Comparison of ENCODE assay signal across 9 cellular contexts in the genomic region with DNA sequence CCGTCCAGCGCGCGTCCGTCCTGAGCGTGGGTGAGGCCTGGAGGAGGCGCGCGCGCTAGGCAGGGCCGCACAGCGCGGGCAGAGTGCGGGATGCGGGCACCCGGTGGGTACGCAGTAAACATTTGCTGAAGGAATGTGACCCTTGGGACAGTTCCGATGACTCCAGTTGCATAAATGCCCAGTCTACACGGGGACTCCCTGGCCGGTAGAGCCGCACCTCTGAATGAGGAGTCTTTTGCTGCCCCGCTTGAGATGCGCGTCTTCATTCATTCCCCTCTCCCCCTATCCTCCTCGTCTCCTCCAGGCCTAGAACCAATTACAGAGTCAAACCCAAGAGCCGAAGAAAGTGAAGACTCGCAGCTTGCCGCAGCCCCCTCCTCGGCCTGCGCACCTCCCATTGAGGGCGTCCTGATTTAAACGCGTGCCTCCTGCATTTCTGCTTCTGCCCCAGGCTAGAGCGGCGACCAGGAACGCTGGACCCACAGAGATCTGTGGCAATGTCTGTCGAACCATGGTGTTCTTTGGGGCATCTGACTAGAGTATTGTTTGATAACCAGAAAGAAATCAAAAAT. TPM values are rescaled to one million over a fixed set of nuclear protein-coding genes. Genes with fewer than 3 reads are reported as not detected.
DNase-seq lines count a peak whose midpoint lies in the region; ATAC-seq and TF ChIP-seq lines count a peak whose summit lies in the region.
"Had no signal": no experiment of that assay in that cellular context is flagged by ENCODE, and none has a peak within 500 bp of the region (broad histone marks: within the 10 kb centered on the region; RNA-seq: fewer than 3 reads in every experiment).

No MANE protein-coding gene starts in this region.

- H3K9ac ChIP-seq in Karpas-422 (ENCODE audit: low read length), result peak overlapping the region; percentile 77

- H3K9me3 Mint-ChIP-seq in Caco-2 (ENCODE audit: unreplicated experiment), result no peaks in the 10 kb centered on the region
- no peaks in the 10 kb centered on the region for H3K9me3 Mint-ChIP-seq in effector memory CD8-positive, alpha-beta T cell
- no peaks in the 10 kb centered on the region for H3K9me3 Mint-ChIP-seq in naive B cell

- H3K27ac ChIP-seq in Karpas-422 (ENCODE audit: low read length), result peak overlapping the region; percentile 57; the same call in 1 of the 2 replicates

- H3K4me2 ChIP-seq in Karpas-422 (ENCODE audit: low read depth, low read length, poor library complexity, severe bottlenecking), result peak overlapping the region; percentile 95

- H3K9me3 ChIP-seq in Caco-2 (no peaks in the 10 kb centered on the region), Karpas-422 (ENCODE audit: low read length) (no peaks in the 10 kb centered on the region)

- H3K4me1 ChIP-seq in Caco-2 (peaks cover 23% of the 10 kb centered on the region), Karpas-422 (ENCODE audit: low read length) (peaks cover 18% of the 10 kb centered on the region)

- H3K27me3 Mint-ChIP-seq in Caco-2 (ENCODE audit: insufficient read depth, unreplicated experiment), result no peaks in the 10 kb centered on the region
- H3K27me3 Mint-ChIP-seq in effector memory CD8-positive, alpha-beta T cell, result no peaks in the 10 kb centered on the region
- H3K27me3 Mint-ChIP-seq in naive B cell, result no peaks in the 10 kb centered on the region

- H3K27ac Mint-ChIP-seq in Caco-2 (ENCODE audit: unreplicated experiment), result peak overlapping the region; percentile 97
- H3K27ac Mint-ChIP-seq in effector memory CD8-positive, alpha-beta T cell, result peak overlapping the region; percentile 96
- peak overlapping the region in 3 of 6 donors; percentile 50 to 91 (median 80) for H3K27ac Mint-ChIP-seq in naive B cell

- H3K4me3 Mint-ChIP-seq in Caco-2 (ENCODE audit: unreplicated experiment) (peak overlapping the region; percentile 78), naive B cell (peak overlapping the region; percentile 91 to 97 (median 95))
- peak overlapping the region; percentile 88 to 91 for H3K4me3 Mint-ChIP-seq in effector memory CD8-positive, alpha-beta T cell

- BruUV-seq in Caco-2 (replicated peaks; lab: Mats Ljungman, UMichigan), result TSS peak; percentile 63

- H3K4me1 Mint-ChIP-seq in Caco-2 (ENCODE audit: low read depth, unreplicated experiment) (no peaks in the 10 kb centered on the region), naive B cell (peaks cover 6 to 34% (median 10%) of the 10 kb centered on the region in 3 donors)
- peaks cover 5 to 12% of the 10 kb centered on the region in 2 donors for H3K4me1 Mint-ChIP-seq in effector memory CD8-positive, alpha-beta T cell (ENCODE audit: low read depth in 2 of 2)

- POLR2A ChIA-PET in Caco-2 (lab: Charles Lee), result interaction anchor here (0.7 to 1.4 kb wide), 4 partner anchors 15 to 76 kb away, joined by 3 to 5 read pairs (median 4); a partner anchor contains a TSS

- H3K27me3 ChIP-seq in Caco-2 (replicated peaks; ENCODE audit: control insufficient read depth, insufficient read depth, low read length), result no peaks in the 10 kb centered on the region
- no peaks in the 10 kb centered on the region for H3K27me3 ChIP-seq in Karpas-422 (ENCODE audit: low read length)

- H4K20me1 ChIP-seq in Karpas-422 (ENCODE audit: insufficient read depth, low read depth, low read length), result no peaks in the 10 kb centered on the region

- no peak for TF ChIP-seq CTCF in Caco-2 (IDR thresholded peaks at IDR 0.05; ENCODE audit: insufficient read depth in 1 of 2, low read depth in 1 of 2, low read length in 1 of 2, severe bottlenecking in 1 of 2, unreplicated experiment in 1 of 2)

- intact Hi-C loops in Caco-2 (cut with micrococcal nuclease; ENCODE audit: unreplicated experiment), result loop anchor here (5.0 kb wide), 1 partner anchor 56 kb away; a partner anchor contains a TSS

- H3K79me2 ChIP-seq in Karpas-422 (ENCODE audit: low read length), result peaks cover 32% of the 10 kb centered on the region

- peak; percentile 19 for ATAC-seq in GM21515 (IDR thresholded peaks at IDR 0.05; ENCODE audit: unreplicated experiment)
- peak; percentile 14 for ATAC-seq in effector memory CD8-positive, alpha-beta T cell (replicated peaks)
- peak; percentile 13 to 20 for ATAC-seq in naive B cell (ENCODE audit: low read depth in 2 of 2)

- CTCF ChIA-PET in Caco-2 (lab: Charles Lee), result interaction anchor here (0.7 to 1.6 kb wide), 5 partner anchors 20 to 58 kb away, joined by 3 to 9 read pairs (median 8); a partner anchor contains a TSS

- H2AFZ ChIP-seq in Karpas-422 (ENCODE audit: low read length), result no peak overlapping the region

- H3K9me2 ChIP-seq in Karpas-422 (replicated peaks; ENCODE audit: insufficient read depth, low read length), result no peaks in the 10 kb centered on the region

- peaks cover 4% of the 10 kb centered on the region for H3K36me3 Mint-ChIP-seq in Caco-2 (ENCODE audit: insufficient read depth, unreplicated experiment)
- H3K36me3 Mint-ChIP-seq in effector memory CD8-positive, alpha-beta T cell (ENCODE audit: insufficient read depth), result peaks cover 18% of the 10 kb centered on the region
- H3K36me3 Mint-ChIP-seq in naive B cell, result no peaks in the 10 kb centered on the region

- peaks cover 1% of the 10 kb centered on the region; the same call in 1 of the 2 replicates for H3K36me3 ChIP-seq in Caco-2 (ENCODE audit: control insufficient read depth, insufficient read depth, low read length)
- H3K36me3 ChIP-seq in Karpas-422 (ENCODE audit: insufficient read depth, low read length), result peaks cover 10% of the 10 kb centered on the region; the same call in 1 of the 2 replicates

- peak overlapping the region; percentile 69 for H3K4me3 ChIP-seq in Caco-2 (ENCODE audit: low read depth, low read length)
- H3K4me3 ChIP-seq in Karpas-422 (ENCODE audit: low read length), result peak overlapping the region; percentile 72

- peak in 1 of 2 experiments; percentile 30 for DNase-seq in Caco-2
- no peak for DNase-seq in Karpas-422
- no peak for DNase-seq in effector memory CD8-positive, alpha-beta T cell
- no peak for DNase-seq in naive B cell
- no peak for DNase-seq in GOT3 (lab: John Stamatoyannopoulos, UW)
- no peak for DNase-seq in DMS53 treated with DMSO at 0.1 percent for 48 hours (lab: John Stamatoyannopoulos, UW; ENCODE audit: unreplicated experiment)
- DNase-seq in NCI-H2081 treated with DMSO at 0.1 percent for 48 hours (lab: John Stamatoyannopoulos, UW), result no peak

RNA-seq across cellular contexts. Expression of a gene that starts 0.7 kb away (rescaled TPM):
- total RNA-seq in Caco-2 (2022), result 43.3 and 45.4 TPM in 2 replicates
- total RNA-seq in Karpas-422 (2014; rRNA removed; shearing (Covaris generic); ENCODE audit: low replicate concordance), result 52.8 and 77.8 TPM in 2 replicates
- polyA plus RNA-seq in naive B cell (ENCODE audit: low read depth in 6 of 6), result 10 to 100 TPM; 36.2 to 50.8 (median 42.0) TPM

RNA-seq across cellular contexts. Expression of a gene that starts 5.2 kb away (rescaled TPM):
- total RNA-seq in Caco-2 (2022), result 19.8 and 24.6 TPM in 2 replicates
- total RNA-seq in Karpas-422 (2014; rRNA removed; shearing (Covaris generic); ENCODE audit: low replicate concordance), result 50.3 and 80.0 TPM in 2 replicates
- 1 to 10 TPM in 2 of 6 donors, under 1 TPM in 3, not detected in 1; 0.09 to 1.4 (median 1.00) TPM for polyA plus RNA-seq in naive B cell (ENCODE audit: low read depth in 6 of 6)

RNA-seq across cellular contexts. Expression of a gene that starts 17.2 kb away (rescaled TPM):
- 3.2 and 3.9 TPM in 2 replicates for total RNA-seq in Caco-2 (2022)
- total RNA-seq in Karpas-422 (2014; rRNA removed; shearing (Covaris generic); ENCODE audit: low replicate concordance), result 1.3 and 1.6 TPM in 2 replicates
- polyA plus RNA-seq in naive B cell (ENCODE audit: low read depth in 6 of 6), result under 1 TPM in 1 of 6 donors, not detected in 5; 0.04 TPM

RNA-seq across cellular contexts. Expression of a gene that starts 20.7 kb away (rescaled TPM):
- total RNA-seq in Caco-2 (2022), result not detected in 2 replicates
- total RNA-seq in Karpas-422 (2014; rRNA removed; shearing (Covaris generic); ENCODE audit: low replicate concordance), result not detected in 2 replicates
- polyA plus RNA-seq in naive B cell (ENCODE audit: low read depth in 6 of 6), result not detected
- total RNA-seq: M059J had no signal

RNA-seq across cellular contexts. Expression of a gene that starts 37.7 kb away (rescaled TPM):
- total RNA-seq in Caco-2 (2022), result 1.1 and 2.0 TPM in 2 replicates
- total RNA-seq in Karpas-422 (2014; rRNA removed; shearing (Covaris generic); ENCODE audit: low replicate concordance), result 4.5 and 9.8 TPM in 2 replicates
- polyA plus RNA-seq in naive B cell (ENCODE audit: low read depth in 6 of 6), result 1 to 10 TPM; 1.5 to 5.8 (median 4.4) TPM
